8 cellular contexts compared by ENCODE assay signal in the genomic region with DNA sequence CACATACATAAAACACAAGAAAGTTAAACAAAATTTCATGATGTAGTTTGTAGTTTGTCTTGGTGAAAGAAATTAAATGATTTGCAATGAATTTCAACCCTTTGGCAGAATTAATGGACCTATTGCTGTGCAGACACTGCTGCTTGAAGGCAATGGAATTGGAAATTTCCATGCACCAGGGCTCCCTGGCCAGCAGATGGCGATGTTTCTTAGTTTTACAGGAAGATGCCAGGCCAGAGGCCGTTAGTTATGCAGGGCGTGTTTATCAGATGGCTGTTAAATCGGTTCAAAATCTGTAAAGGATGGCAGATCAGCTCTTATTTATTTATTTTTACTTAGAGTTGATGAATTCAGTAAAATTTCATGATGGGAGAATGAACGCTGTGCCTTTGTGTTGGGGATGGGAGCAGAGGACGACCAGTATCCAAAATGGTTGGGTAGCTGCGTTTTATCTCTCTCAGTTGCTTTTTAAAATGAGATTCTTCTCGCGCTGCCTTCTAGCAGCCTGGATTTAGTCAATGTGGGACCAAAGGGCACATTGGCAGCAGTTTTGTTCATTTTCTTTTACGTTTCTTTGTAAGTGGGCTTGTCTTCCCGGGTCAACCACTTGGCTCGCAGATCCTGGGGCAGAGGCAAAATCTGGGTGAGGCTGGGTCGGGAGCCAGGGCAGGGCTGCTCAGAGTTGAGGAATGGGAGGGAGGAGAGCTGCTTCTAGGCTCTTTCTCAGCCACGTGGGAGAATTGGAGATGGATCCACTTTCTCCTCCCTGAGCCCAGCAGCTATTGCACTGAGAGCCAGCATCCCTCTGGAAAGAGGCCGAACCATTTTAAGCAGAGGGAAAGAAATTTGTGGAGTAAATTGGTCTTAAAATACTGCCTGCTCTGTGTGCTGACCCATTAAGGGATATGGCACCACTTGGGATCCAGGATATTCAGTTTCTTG.
A peak's percentile ranks its signal among the peaks of the same experiment; 100 is the strongest.
DNase-seq lines count a peak whose midpoint lies in the region; ATAC-seq and TF ChIP-seq lines count a peak whose summit lies in the region.

No MANE protein-coding gene starts in this region.

- H3K9me3 Mint-ChIP-seq in activated B cell treated with CpG ODN at 0.5 μM for 24 hours = no peaks in the 10 kb centered on the region

- H3K4me3 Mint-ChIP-seq in activated B cell treated with CpG ODN at 0.5 μM for 24 hours = no peak overlapping the region

- peak; percentile 75 for TF ChIP-seq CTCF in activated B cell treated with CpG ODN at 0.5 μM for 24 hours (IDR thresholded peaks at IDR 0.05)

- CTCF ChIA-PET in activated B cell treated with CpG ODN at 0.5 μM for 24 hours (lab: Charles Lee) = interaction anchor here (0.8 to 2.1 kb wide), 8 partner anchors 9 to 972 kb away, joined by 3 to 9 read pairs (median 4); no protein-coding TSS in a partner anchor

- DNase-seq in AML-193 (lab: John Stamatoyannopoulos, UW) (peak; percentile 24 to 52), NCI-H2196 treated with DMSO at 0.1 percent for 48 hours (lab: John Stamatoyannopoulos, UW; ENCODE audit: unreplicated experiment) (peak; percentile 66), activated B cell treated with CpG ODN at 0.5 μM for 24 hours (no peak), cerebellum (ENCODE audit: low spot score) (peak; percentile 87), left lobe of liver (ENCODE audit: low spot score) (peak; percentile 76)
- DNase-seq in stimulated activated CD4-positive, alpha-beta T cell treated with anti-CD3 and anti-CD28 coated beads, Interleukin-4, amount 100 ng/mL, for 24 hours = peak; percentile 60

- peak; percentile 92 for ATAC-seq in GM18909 (IDR thresholded peaks at IDR 0.05; ENCODE audit: poor library complexity, unreplicated experiment)
- peak; percentile 71 for ATAC-seq in HG03135 (IDR thresholded peaks at IDR 0.05; ENCODE audit: unreplicated experiment)
- ATAC-seq in activated B cell treated with CpG ODN at 0.5 μM for 24 hours (ENCODE audit: low read depth) = peak; percentile 47
- peak; percentile 98 for ATAC-seq in left lobe of liver

- POLR2A ChIA-PET in activated B cell treated with CpG ODN at 0.5 μM for 24 hours (lab: Charles Lee) = no interaction called here

- intact Hi-C loops in activated B cell treated with CpG ODN at 0.5 μM for 24 hours (cut with micrococcal nuclease) = loop anchor here (2.0 to 5.0 kb wide), 2 partner anchors 187 to 974 kb away; no protein-coding TSS in a partner anchor

- no peaks in the 10 kb centered on the region for H3K36me3 Mint-ChIP-seq in activated B cell treated with CpG ODN at 0.5 μM for 24 hours (ENCODE audit: low read depth)

- peaks cover 1% of the 10 kb centered on the region for H3K27me3 Mint-ChIP-seq in activated B cell treated with CpG ODN at 0.5 μM for 24 hours

- no peak overlapping the region for H3K27ac Mint-ChIP-seq in activated B cell treated with CpG ODN at 0.5 μM for 24 hours

- H3K4me1 Mint-ChIP-seq in activated B cell treated with CpG ODN at 0.5 μM for 24 hours = no peaks in the 10 kb centered on the region

Comparison
In these comparisons a context has a peak if more than half of its experiments do, and no peak if none do; other contexts are left out.
1. ATAC-seq: peak in every context shown above with its lines; median percentile 98 in left lobe of liver; 92 in GM18909; 71 in HG03135; 47 in activated B cell treated with CpG ODN at 0.5 μM for 24 hours.